ENCODE assay signal across 1 cellular context in genomic region chr9:133141833-133142594, GRCh38.
TF ChIP-seq lines count a peak whose summit lies in the region.

No MANE protein-coding gene starts in this region.

TF ChIP-seq in HEK293, 187 proteins besides CTCF, POLR2A, EP300 and RAD21 (continued from another document):
- TF ChIP-seq SP2 (tag by site-specific recombination; IDR thresholded peaks at IDR 0.05): 0 out of 2 replicates have a peak, but pooled peaks have one; percentile 5
TF ChIP-seq in HEK293: peak in this region for 3.
